In genomic region chr17:1487939-1488825, GRCh38 we compare ENCODE assay signal across 1 cellular context.
TF ChIP-seq lines count a peak whose summit lies in the region.

No MANE protein-coding gene starts in this region.

TF ChIP-seq in A549, 52 proteins besides CTCF, POLR2A, EP300 and RAD21 (continued from another document):
- TF ChIP-seq BCL3 (IDR thresholded peaks at IDR 0.05) (peak; percentile 27; the same call in 1 of the 3 replicates), E2F6 (IDR thresholded peaks at IDR 0.05; ENCODE audit: borderline replicate concordance, low read depth) (0 out of 2 replicates have a peak, but pooled peaks have one; percentile 18)
